In genomic region chr17:19507673-19508326, GRCh38 we compare ENCODE assay signal across 8 cellular contexts. TPM values are rescaled to one million over a fixed set of nuclear protein-coding genes. Genes with fewer than 3 reads are reported as not detected.
DNase-seq lines count a peak whose midpoint lies in the region; ATAC-seq and TF ChIP-seq lines count a peak whose summit lies in the region.

No MANE protein-coding gene starts in this region.

- H3K36me3 ChIP-seq in BLaER1 treated with 17β-estradiol and CSF1 and Interleukin-3, amounts not matched to agents 10 nM and 100 nM, result no peaks in the 10 kb centered on the region
- H3K36me3 ChIP-seq in OCI-LY7 (ENCODE audit: insufficient read depth, low read length), result no peaks in the 10 kb centered on the region
- H3K36me3 ChIP-seq in esophagus (ENCODE audit: control insufficient read depth in 2 of 2, insufficient read depth in 2 of 2, low read length in 1 of 2), result no peaks in the 10 kb centered on the region

- no peaks in the 10 kb centered on the region for H4K20me1 ChIP-seq in BLaER1 treated with 17β-estradiol and CSF1 and Interleukin-3, amounts not matched to agents 10 nM and 100 nM
- H4K20me1 ChIP-seq in OCI-LY7 (ENCODE audit: insufficient read depth, low read length), result no peaks in the 10 kb centered on the region

- H3K27me3 Mint-ChIP-seq in activated T-cell treated with anti-CD3 and anti-CD28 coated beads, Interleukin-2, amount 50 U/mL, for 24 hours, result peaks cover 3% of the 10 kb centered on the region

- H3K9me2 ChIP-seq in OCI-LY7 (ENCODE audit: insufficient read depth, low read length), result no peaks in the 10 kb centered on the region

- peaks cover 8% of the 10 kb centered on the region for H3K4me1 Mint-ChIP-seq in activated T-cell treated with anti-CD3 and anti-CD28 coated beads, Interleukin-2, amount 50 U/mL, for 24 hours (ENCODE audit: low read depth)

- H3K4me1 ChIP-seq in BLaER1 treated with 17β-estradiol and CSF1 and Interleukin-3, amounts not matched to agents 10 nM and 100 nM, result peaks cover 0 to 27% (median 13%) of the 10 kb centered on the region in 10 experiments; a peak in 13 of 20 replicates
- H3K4me1 ChIP-seq in OCI-LY7 (ENCODE audit: insufficient read depth, low read length, poor library complexity, severe bottlenecking), result peaks cover 37% of the 10 kb centered on the region
- H3K4me1 ChIP-seq in esophagus (ENCODE audit: control insufficient read depth in 2 of 2, insufficient read depth in 2 of 2, low read length in 1 of 2), result no peaks in the 10 kb centered on the region

- CTCF ChIA-PET in OCI-LY7 (lab: Charles Lee; ENCODE audit: unreplicated experiment), result no interaction called here

- peaks cover 3% of the 10 kb centered on the region for H3K36me3 Mint-ChIP-seq in activated T-cell treated with anti-CD3 and anti-CD28 coated beads, Interleukin-2, amount 50 U/mL, for 24 hours (ENCODE audit: low read depth)

- WGBS in esophagus, 2 donors, result 1% methylated on average over 51 of the region's 51 CpGs

- intact Hi-C loops in OCI-LY7 (cut with micrococcal nuclease; ENCODE audit: unreplicated experiment), result loop anchor here (1.0 to 5.0 kb wide), 4 partner anchors 46 to 145 kb away; partner anchors contain the start of genes ALDH3A2, B9D1 and MAPK7

- TF ChIP-seq CTCF in OCI-LY7 (conservative IDR thresholded peaks at IDR 0.05; ENCODE audit: low read length), result no peak

- H3K79me2 ChIP-seq in OCI-LY7 (ENCODE audit: insufficient read depth, low read depth, low read length), result no peaks in the 10 kb centered on the region

- H3K27ac ChIP-seq in BLaER1 treated with 17β-estradiol and CSF1 and Interleukin-3, amounts not matched to agents 10 nM and 100 nM, result peak overlapping the region; percentile 5 to 89 (median 70); a peak in 21 of 22 replicates
- H3K27ac ChIP-seq in OCI-LY7 (ENCODE audit: low read depth, low read length, poor library complexity, severe bottlenecking) (peak overlapping the region; percentile 68), esophagus (ENCODE audit: low read depth in 2 of 2, low read length in 1 of 2) (peak overlapping the region; percentile 93 to 96)

- peak overlapping the region; percentile 50 to 81 (median 71) for H3K4me2 ChIP-seq in BLaER1 treated with 17β-estradiol and CSF1 and Interleukin-3, amounts not matched to agents 10 nM and 100 nM
- H3K4me2 ChIP-seq in OCI-LY7 (ENCODE audit: low read length), result peak overlapping the region; percentile 66

- peaks cover 0 to 9% (median 0%) of the 10 kb centered on the region in 11 experiments; a peak in 2 of 22 replicates for H3K27me3 ChIP-seq in BLaER1 treated with 17β-estradiol and CSF1 and Interleukin-3, amounts not matched to agents 10 nM and 100 nM
- no peaks in the 10 kb centered on the region for H3K27me3 ChIP-seq in esophagus (ENCODE audit: control insufficient read depth in 1 of 2, insufficient read depth in 2 of 2, low read length in 2 of 2)

- H3K4me3 ChIP-seq in BLaER1 treated with 17β-estradiol and CSF1 and Interleukin-3, amounts not matched to agents 10 nM and 100 nM, result peak overlapping the region; percentile 64 to 81 (median 75)
- H3K4me3 ChIP-seq in OCI-LY7 (ENCODE audit: low read depth, low read length, poor library complexity, severe bottlenecking) (peak overlapping the region; percentile 82), esophagus (ENCODE audit: low read depth in 1 of 2, low read length in 2 of 2) (peak overlapping the region; percentile 55 to 80)

- no peaks in the 10 kb centered on the region for H3K9me3 Mint-ChIP-seq in activated T-cell treated with anti-CD3 and anti-CD28 coated beads, Interleukin-2, amount 50 U/mL, for 24 hours

- BruUV-seq in OCI-LY7 (replicated peaks; lab: Mats Ljungman, UMichigan), result no TSS peak

- DNase-seq in HUDEP-2 (lab: John Stamatoyannopoulos, UW; ENCODE audit: unreplicated experiment in 76 of 76) (peak in 61 of 76 experiments; percentile 8 to 90 (median 51)), OCI-LY7 (ENCODE audit: low spot score) (peak; percentile 76), mucosa of gallbladder (ENCODE audit: low spot score) (peak; percentile 93)
- DNase-seq in activated T-cell treated with anti-CD3 and anti-CD28 coated beads, Interleukin-2, amount 50 U/mL, for 24 hours, result peak; percentile 96
- DNase-seq in stimulated activated CD8-positive, alpha-beta memory T cell treated with anti-CD3 and anti-CD28 coated beads, Interleukin-4, amount 100 ng/mL, for 24 hours (ENCODE audit: low read depth), result peak; percentile 68

- H3K4me3 Mint-ChIP-seq in activated T-cell treated with anti-CD3 and anti-CD28 coated beads, Interleukin-2, amount 50 U/mL, for 24 hours, result peak overlapping the region; percentile 86

- H3K9ac ChIP-seq in BLaER1 treated with 17β-estradiol and CSF1 and Interleukin-3, amounts not matched to agents 10 nM and 100 nM, result peak overlapping the region; percentile 68 to 89 (median 77)

- peak; percentile 66 for ATAC-seq in GM19438 (IDR thresholded peaks at IDR 0.05; ENCODE audit: low read depth, unreplicated experiment)

- POLR2A ChIA-PET in OCI-LY7 (lab: Charles Lee), result no interaction called here

- peak overlapping the region; percentile 98 for H3K27ac Mint-ChIP-seq in activated T-cell treated with anti-CD3 and anti-CD28 coated beads, Interleukin-2, amount 50 U/mL, for 24 hours

- H3K9me3 ChIP-seq in BLaER1 treated with 17β-estradiol and CSF1 and Interleukin-3, amounts not matched to agents 10 nM and 100 nM (replicated peaks in 1 of 11), result no peaks in the 10 kb centered on the region
- H3K9me3 ChIP-seq in OCI-LY7 (ENCODE audit: low read length), result no peaks in the 10 kb centered on the region
- no peaks in the 10 kb centered on the region for H3K9me3 ChIP-seq in esophagus (ENCODE audit: control insufficient read depth in 2 of 2, insufficient read depth in 1 of 2, low read depth in 1 of 2, low read length in 1 of 2)

- H2AFZ ChIP-seq in OCI-LY7 (ENCODE audit: low read length), result peak overlapping the region; percentile 69

RNA-seq across cellular contexts. Expression of gene SLC47A1, which starts 25.9 kb away (rescaled TPM):
- not detected in 2 replicates for total RNA-seq in OCI-LY7 (2014; rRNA removed; shearing (Covaris generic))
- total RNA-seq in OCI-LY7 (2022) (not detected in 2 replicates), mucosa of gallbladder (15.4 TPM)
- 1 to 10 TPM; 1.1 to 1.4 TPM for polyA plus RNA-seq in esophagus

Comparison
In these comparisons a context has a peak if more than half of its experiments do, and no peak if none do; other contexts are left out.
1. Peak in every context shown above with its lines: DNase-seq, ATAC-seq, H3K4me3 ChIP-seq and H3K27ac ChIP-seq.
2. RNA of gene SLC47A1, which starts 25.9 kb away (total RNA-seq): 15.4 TPM in mucosa of gallbladder (single experiment); not detected in OCI-LY7; every median in the first group is over 10 times any median in the second.